ENCODE assay signal across 1 cellular context in the genomic region with DNA sequence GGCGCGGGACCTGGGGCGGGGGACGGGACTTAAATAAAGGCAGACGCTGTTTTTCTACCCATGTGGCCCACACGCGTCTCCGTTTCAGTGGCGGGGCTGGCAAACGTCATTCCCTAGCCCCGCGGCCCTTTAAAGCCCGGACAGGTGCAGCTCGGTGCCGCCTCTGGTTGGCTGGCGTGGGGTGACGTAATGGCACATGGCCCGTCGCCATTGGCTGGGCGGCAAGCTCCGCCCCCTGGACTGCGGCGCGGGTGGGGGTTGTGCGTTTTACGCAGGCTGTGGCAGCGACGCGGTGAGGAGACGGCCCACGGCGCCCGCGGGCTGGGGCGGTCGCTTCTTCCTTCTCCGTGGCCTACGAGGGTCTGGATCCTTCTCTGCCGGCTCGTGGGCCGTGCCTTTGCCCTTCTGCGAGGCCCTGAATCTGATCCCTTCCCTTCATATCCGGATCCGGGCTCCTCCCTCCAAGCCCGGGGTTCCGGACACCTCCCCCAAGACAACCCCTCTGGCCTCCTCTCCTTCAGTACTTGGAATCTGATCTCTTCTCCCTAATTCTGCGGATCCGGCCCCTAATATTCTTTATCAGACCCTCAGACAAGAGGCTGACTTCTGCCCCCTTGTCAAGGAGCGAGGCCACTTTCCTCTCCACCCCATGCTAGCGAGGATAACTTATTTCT.
TF ChIP-seq lines count a peak whose summit lies in the region.

A gene with protein sequence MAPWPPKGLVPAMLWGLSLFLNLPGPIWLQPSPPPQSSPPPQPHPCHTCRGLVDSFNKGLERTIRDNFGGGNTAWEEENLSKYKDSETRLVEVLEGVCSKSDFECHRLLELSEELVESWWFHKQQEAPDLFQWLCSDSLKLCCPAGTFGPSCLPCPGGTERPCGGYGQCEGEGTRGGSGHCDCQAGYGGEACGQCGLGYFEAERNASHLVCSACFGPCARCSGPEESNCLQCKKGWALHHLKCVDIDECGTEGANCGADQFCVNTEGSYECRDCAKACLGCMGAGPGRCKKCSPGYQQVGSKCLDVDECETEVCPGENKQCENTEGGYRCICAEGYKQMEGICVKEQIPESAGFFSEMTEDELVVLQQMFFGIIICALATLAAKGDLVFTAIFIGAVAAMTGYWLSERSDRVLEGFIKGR (plus strand): TSS at position 274 of the 674 bp plus-strand sequence. CDS start 605 bp downstream, outside the sequence.

TF ChIP-seq in HepG2, 621 proteins besides CTCF, POLR2A, EP300 and RAD21 (continued from another document and continues in another):
- TF ChIP-seq, protein P1, sequence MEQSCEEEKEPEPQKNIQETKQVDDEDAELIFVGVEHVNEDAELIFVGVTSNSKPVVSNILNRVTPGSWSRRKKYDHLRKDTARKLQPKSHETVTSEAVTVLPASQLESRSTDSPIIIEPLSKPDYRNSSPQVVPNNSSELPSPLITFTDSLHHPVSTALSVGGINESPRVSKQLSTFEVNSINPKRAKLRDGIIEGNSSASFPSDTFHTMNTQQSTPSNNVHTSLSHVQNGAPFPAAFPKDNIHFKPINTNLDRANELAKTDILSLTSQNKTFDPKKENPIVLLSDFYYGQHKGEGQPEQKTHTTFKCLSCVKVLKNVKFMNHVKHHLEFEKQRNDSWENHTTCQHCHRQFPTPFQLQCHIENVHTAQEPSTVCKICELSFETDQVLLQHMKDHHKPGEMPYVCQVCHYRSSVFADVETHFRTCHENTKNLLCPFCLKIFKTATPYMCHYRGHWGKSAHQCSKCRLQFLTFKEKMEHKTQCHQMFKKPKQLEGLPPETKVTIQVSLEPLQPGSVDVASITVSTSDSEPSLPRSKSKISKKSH (CRISPR knock-in tag; IDR thresholded peaks at IDR 0.05; ENCODE audit: borderline replicate concordance): peak; percentile 19; the same call in 1 of the 2 replicates
- TF ChIP-seq HNF4A (CRISPR knock-in tag; IDR thresholded peaks at IDR 0.05) (no peak), ZNF878 (CRISPR knock-in tag; IDR thresholded peaks at IDR 0.05) (peak; percentile 89; the same call in 1 of the 2 replicates), SP140L (CRISPR knock-in tag; IDR thresholded peaks at IDR 0.05; ENCODE audit: borderline replicate concordance) (no peak), ZNF383 (CRISPR knock-in tag; IDR thresholded peaks at IDR 0.05; ENCODE audit: borderline replicate concordance) (0 out of 2 replicates have a peak, but pooled peaks have one; percentile 1), PCBP1 (IDR thresholded peaks at IDR 0.05; ENCODE audit: borderline replicate concordance, low read depth, low read length) (no peak), KLF16 (CRISPR knock-in tag; IDR thresholded peaks at IDR 0.05) (peak in 1 of 2 experiments; percentile 94; a peak in 2 of 4 replicates), CREM (IDR thresholded peaks at IDR 0.05) (peak; percentile 80), CREM (CRISPR knock-in tag; IDR thresholded peaks at IDR 0.05) (0 out of 2 replicates have a peak, but pooled peaks have one; percentile 15), RBAK (CRISPR knock-in tag; IDR thresholded peaks at IDR 0.05) (peak; percentile 71; the same call in 1 of the 2 replicates), MIER2 (CRISPR knock-in tag; IDR thresholded peaks at IDR 0.05) (no peak), ZBTB3 (CRISPR knock-in tag; IDR thresholded peaks at IDR 0.05; ENCODE audit: borderline replicate concordance, low read depth) (no peak), KLF6 (CRISPR knock-in tag; IDR thresholded peaks at IDR 0.05) (0 out of 2 replicates have a peak, but pooled peaks have one; percentile 38), NR2F6 (IDR thresholded peaks at IDR 0.05) (no peak), NR2F6 (CRISPR knock-in tag; IDR thresholded peaks at IDR 0.05) (peak; percentile 36; the same call in 1 of the 2 replicates), ATAD3A (CRISPR knock-in tag; IDR thresholded peaks at IDR 0.05) (no peak), ZMYM3 (CRISPR knock-in tag; IDR thresholded peaks at IDR 0.05) (no peak), ZNF282 (IDR thresholded peaks at IDR 0.05; ENCODE audit: partially characterized antibody) (no peak), SMARCC2 (IDR thresholded peaks at IDR 0.05) (no peak), ZNF552 (CRISPR knock-in tag; IDR thresholded peaks at IDR 0.05; ENCODE audit: borderline replicate concordance) (peak; percentile 81; the same call in 1 of the 2 replicates), ZFP62 (CRISPR knock-in tag; IDR thresholded peaks at IDR 0.05) (no peak), TCF12 (IDR thresholded peaks at IDR 0.05) (no peak), TCF12 (CRISPR knock-in tag; IDR thresholded peaks at IDR 0.05) (no peak), GZF1 (CRISPR knock-in tag; IDR thresholded peaks at IDR 0.05) (no peak; the same call in 1 of the 2 replicates), ZNF563 (CRISPR knock-in tag; IDR thresholded peaks at IDR 0.05) (peak; percentile 32; the same call in 1 of the 2 replicates), ADNP (CRISPR knock-in tag; IDR thresholded peaks at IDR 0.05) (no peak), HHEX (CRISPR knock-in tag; IDR thresholded peaks at IDR 0.05) (no peak), SNAI1 (CRISPR knock-in tag; IDR thresholded peaks at IDR 0.05; ENCODE audit: borderline replicate concordance) (no peak), ZNF589 (CRISPR knock-in tag; conservative IDR thresholded peaks at IDR 0.05) (no peak), HNF4G (IDR thresholded peaks at IDR 0.05; ENCODE audit: borderline replicate concordance, low read depth, low read length) (no peak; the same call in 1 of the 2 replicates), HNF4G (CRISPR knock-in tag; IDR thresholded peaks at IDR 0.05; ENCODE audit: borderline replicate concordance, low read depth) (no peak)
- TF ChIP-seq, protein P2, sequence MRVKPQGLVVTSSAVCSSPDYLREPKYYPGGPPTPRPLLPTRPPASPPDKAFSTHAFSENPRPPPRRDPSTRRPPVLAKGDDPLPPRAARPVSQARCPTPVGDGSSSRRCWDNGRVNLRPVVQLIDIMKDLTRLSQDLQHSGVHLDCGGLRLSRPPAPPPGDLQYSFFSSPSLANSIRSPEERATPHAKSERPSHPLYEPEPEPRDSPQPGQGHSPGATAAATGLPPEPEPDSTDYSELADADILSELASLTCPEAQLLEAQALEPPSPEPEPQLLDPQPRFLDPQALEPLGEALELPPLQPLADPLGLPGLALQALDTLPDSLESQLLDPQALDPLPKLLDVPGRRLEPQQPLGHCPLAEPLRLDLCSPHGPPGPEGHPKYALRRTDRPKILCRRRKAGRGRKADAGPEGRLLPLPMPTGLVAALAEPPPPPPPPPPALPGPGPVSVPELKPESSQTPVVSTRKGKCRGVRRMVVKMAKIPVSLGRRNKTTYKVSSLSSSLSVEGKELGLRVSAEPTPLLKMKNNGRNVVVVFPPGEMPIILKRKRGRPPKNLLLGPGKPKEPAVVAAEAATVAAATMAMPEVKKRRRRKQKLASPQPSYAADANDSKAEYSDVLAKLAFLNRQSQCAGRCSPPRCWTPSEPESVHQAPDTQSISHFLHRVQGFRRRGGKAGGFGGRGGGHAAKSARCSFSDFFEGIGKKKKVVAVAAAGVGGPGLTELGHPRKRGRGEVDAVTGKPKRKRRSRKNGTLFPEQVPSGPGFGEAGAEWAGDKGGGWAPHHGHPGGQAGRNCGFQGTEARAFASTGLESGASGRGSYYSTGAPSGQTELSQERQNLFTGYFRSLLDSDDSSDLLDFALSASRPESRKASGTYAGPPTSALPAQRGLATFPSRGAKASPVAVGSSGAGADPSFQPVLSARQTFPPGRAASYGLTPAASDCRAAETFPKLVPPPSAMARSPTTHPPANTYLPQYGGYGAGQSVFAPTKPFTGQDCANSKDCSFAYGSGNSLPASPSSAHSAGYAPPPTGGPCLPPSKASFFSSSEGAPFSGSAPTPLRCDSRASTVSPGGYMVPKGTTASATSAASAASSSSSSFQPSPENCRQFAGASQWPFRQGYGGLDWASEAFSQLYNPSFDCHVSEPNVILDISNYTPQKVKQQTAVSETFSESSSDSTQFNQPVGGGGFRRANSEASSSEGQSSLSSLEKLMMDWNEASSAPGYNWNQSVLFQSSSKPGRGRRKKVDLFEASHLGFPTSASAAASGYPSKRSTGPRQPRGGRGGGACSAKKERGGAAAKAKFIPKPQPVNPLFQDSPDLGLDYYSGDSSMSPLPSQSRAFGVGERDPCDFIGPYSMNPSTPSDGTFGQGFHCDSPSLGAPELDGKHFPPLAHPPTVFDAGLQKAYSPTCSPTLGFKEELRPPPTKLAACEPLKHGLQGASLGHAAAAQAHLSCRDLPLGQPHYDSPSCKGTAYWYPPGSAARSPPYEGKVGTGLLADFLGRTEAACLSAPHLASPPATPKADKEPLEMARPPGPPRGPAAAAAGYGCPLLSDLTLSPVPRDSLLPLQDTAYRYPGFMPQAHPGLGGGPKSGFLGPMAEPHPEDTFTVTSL (CRISPR knock-in tag; IDR thresholded peaks at IDR 0.05; ENCODE audit: borderline replicate concordance): no peak
- TF ChIP-seq, protein P3, sequence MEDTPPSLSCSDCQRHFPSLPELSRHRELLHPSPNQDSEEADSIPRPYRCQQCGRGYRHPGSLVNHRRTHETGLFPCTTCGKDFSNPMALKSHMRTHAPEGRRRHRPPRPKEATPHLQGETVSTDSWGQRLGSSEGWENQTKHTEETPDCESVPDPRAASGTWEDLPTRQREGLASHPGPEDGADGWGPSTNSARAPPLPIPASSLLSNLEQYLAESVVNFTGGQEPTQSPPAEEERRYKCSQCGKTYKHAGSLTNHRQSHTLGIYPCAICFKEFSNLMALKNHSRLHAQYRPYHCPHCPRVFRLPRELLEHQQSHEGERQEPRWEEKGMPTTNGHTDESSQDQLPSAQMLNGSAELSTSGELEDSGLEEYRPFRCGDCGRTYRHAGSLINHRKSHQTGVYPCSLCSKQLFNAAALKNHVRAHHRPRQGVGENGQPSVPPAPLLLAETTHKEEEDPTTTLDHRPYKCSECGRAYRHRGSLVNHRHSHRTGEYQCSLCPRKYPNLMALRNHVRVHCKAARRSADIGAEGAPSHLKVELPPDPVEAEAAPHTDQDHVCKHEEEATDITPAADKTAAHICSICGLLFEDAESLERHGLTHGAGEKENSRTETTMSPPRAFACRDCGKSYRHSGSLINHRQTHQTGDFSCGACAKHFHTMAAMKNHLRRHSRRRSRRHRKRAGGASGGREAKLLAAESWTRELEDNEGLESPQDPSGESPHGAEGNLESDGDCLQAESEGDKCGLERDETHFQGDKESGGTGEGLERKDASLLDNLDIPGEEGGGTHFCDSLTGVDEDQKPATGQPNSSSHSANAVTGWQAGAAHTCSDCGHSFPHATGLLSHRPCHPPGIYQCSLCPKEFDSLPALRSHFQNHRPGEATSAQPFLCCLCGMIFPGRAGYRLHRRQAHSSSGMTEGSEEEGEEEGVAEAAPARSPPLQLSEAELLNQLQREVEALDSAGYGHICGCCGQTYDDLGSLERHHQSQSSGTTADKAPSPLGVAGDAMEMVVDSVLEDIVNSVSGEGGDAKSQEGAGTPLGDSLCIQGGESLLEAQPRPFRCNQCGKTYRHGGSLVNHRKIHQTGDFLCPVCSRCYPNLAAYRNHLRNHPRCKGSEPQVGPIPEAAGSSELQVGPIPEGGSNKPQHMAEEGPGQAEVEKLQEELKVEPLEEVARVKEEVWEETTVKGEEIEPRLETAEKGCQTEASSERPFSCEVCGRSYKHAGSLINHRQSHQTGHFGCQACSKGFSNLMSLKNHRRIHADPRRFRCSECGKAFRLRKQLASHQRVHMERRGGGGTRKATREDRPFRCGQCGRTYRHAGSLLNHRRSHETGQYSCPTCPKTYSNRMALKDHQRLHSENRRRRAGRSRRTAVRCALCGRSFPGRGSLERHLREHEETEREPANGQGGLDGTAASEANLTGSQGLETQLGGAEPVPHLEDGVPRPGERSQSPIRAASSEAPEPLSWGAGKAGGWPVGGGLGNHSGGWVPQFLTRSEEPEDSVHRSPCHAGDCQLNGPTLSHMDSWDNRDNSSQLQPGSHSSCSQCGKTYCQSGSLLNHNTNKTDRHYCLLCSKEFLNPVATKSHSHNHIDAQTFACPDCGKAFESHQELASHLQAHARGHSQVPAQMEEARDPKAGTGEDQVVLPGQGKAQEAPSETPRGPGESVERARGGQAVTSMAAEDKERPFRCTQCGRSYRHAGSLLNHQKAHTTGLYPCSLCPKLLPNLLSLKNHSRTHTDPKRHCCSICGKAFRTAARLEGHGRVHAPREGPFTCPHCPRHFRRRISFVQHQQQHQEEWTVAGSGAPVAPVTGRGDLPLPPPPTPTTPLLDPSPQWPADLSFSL (CRISPR knock-in tag; IDR thresholded peaks at IDR 0.05): no peak
- TF ChIP-seq, protein P4, sequence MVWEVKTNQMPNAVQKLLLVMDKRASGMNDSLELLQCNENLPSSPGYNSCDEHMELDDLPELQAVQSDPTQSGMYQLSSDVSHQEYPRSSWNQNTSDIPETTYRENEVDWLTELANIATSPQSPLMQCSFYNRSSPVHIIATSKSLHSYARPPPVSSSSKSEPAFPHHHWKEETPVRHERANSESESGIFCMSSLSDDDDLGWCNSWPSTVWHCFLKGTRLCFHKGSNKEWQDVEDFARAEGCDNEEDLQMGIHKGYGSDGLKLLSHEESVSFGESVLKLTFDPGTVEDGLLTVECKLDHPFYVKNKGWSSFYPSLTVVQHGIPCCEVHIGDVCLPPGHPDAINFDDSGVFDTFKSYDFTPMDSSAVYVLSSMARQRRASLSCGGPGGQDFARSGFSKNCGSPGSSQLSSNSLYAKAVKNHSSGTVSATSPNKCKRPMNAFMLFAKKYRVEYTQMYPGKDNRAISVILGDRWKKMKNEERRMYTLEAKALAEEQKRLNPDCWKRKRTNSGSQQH (CRISPR knock-in tag; IDR thresholded peaks at IDR 0.05; ENCODE audit: low read depth): no peak
- TF ChIP-seq, protein P5, sequence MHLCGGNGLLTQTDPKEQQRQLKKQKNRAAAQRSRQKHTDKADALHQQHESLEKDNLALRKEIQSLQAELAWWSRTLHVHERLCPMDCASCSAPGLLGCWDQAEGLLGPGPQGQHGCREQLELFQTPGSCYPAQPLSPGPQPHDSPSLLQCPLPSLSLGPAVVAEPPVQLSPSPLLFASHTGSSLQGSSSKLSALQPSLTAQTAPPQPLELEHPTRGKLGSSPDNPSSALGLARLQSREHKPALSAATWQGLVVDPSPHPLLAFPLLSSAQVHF (CRISPR knock-in tag; IDR thresholded peaks at IDR 0.05): 0 out of 2 replicates have a peak, but pooled peaks have one; percentile 7
- TF ChIP-seq, protein P6, sequence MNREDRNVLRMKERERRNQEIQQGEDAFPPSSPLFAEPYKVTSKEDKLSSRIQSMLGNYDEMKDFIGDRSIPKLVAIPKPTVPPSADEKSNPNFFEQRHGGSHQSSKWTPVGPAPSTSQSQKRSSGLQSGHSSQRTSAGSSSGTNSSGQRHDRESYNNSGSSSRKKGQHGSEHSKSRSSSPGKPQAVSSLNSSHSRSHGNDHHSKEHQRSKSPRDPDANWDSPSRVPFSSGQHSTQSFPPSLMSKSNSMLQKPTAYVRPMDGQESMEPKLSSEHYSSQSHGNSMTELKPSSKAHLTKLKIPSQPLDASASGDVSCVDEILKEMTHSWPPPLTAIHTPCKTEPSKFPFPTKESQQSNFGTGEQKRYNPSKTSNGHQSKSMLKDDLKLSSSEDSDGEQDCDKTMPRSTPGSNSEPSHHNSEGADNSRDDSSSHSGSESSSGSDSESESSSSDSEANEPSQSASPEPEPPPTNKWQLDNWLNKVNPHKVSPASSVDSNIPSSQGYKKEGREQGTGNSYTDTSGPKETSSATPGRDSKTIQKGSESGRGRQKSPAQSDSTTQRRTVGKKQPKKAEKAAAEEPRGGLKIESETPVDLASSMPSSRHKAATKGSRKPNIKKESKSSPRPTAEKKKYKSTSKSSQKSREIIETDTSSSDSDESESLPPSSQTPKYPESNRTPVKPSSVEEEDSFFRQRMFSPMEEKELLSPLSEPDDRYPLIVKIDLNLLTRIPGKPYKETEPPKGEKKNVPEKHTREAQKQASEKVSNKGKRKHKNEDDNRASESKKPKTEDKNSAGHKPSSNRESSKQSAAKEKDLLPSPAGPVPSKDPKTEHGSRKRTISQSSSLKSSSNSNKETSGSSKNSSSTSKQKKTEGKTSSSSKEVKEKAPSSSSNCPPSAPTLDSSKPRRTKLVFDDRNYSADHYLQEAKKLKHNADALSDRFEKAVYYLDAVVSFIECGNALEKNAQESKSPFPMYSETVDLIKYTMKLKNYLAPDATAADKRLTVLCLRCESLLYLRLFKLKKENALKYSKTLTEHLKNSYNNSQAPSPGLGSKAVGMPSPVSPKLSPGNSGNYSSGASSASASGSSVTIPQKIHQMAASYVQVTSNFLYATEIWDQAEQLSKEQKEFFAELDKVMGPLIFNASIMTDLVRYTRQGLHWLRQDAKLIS (CRISPR knock-in tag; IDR thresholded peaks at IDR 0.05): no peak
